In the genomic region with DNA sequence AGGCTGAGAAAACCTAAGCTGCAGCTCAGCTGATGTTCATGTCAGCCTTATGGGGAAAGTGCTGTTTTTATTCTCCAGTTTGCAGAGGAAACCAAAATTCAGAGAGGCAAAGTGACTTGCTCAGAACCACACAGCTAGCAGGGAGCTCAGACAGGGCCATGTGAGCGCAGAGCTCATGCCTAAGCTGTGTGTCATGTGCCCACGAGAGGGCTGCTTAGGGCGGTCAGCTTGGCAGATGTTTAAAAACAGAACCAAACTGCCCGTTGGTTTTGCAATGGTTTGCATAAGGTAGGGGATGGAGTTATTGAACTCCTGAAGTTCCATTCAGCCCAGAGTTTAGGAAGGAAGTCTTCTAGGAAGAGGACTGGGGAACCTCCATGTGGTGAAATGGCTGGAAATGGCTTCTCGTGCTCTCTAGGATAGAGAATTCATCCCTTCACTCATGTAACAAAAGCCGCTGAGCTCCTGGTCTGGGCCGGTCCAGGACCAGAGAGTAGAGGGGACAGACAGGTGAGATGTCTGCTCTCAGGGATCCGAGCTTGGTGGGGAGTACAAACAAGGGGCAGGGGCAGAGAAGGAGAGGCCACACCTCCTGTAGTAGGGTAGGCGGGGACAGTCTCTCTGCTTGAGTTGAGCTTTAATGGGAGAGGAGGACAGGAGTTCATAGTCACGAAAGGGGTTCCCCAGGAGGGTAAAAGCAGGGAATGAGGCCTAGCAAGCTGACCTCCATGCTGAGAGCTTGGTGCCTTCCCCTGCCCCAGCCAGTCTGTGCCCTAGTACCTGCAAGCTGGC, we compare ENCODE assay signal across 10 cellular contexts. TPM values are rescaled to one million over a fixed set of nuclear protein-coding genes. Genes with fewer than 3 reads are reported as not detected.
DNase-seq lines count a peak whose midpoint lies in the region; ATAC-seq and TF ChIP-seq lines count a peak whose summit lies in the region.
"Had no signal": no experiment of that assay in that cellular context is flagged by ENCODE, and none has a peak within 500 bp of the region (broad histone marks: within the 10 kb centered on the region; RNA-seq: fewer than 3 reads in every experiment).

No MANE protein-coding gene starts in this region.

- DNase-seq in HS-5 (ENCODE audit: low read depth) (peak; percentile 75), amniotic epithelial cell (ENCODE audit: low read depth) (peak; percentile 91), iris pigment epithelial cell (ENCODE audit: low read depth) (peak; percentile 86), thoracic aorta (ENCODE audit: low spot score) (no peak), cortex of kidney (lab: John Stamatoyannopoulos, UW) (no peak), cerebellar nuclear complex (lab: John Stamatoyannopoulos, UW) (no peak)
- DNase-seq: NCI-H1694; stimulated activated naive CD8-positive, alpha-beta T cell treated with anti-CD3 and anti-CD28 coated beads, Interleukin-15, amount 100 ng/mL, for 72 hours had no signal

- ATAC-seq in thoracic aorta (ENCODE audit: insufficient number of reproducible peaks, low FRiP score, low read depth) (no peak), HG02970 (IDR thresholded peaks at IDR 0.05; ENCODE audit: low FRiP score, unreplicated experiment) (no peak), HG02610 (IDR thresholded peaks at IDR 0.05; ENCODE audit: unreplicated experiment) (no peak)
- ATAC-seq: stimulated activated naive CD8-positive, alpha-beta T cell treated with anti-CD3 and anti-CD28 coated beads, Interleukin-15, amount 100 ng/mL, for 72 hours had no signal

- peak overlapping the region; percentile 91 to 94 for H3K27ac ChIP-seq in thoracic aorta

- TF ChIP-seq CTCF in thoracic aorta (IDR thresholded peaks at IDR 0.05): peak; percentile 9

- H3K9me3 ChIP-seq in thoracic aorta: no peaks in the 10 kb centered on the region

- H3K36me3 ChIP-seq in thoracic aorta: peaks cover 15% of the 10 kb centered on the region

- H3K4me1 ChIP-seq in thoracic aorta (ENCODE audit: control insufficient read depth in 1 of 2, low read depth in 2 of 2): peaks cover 62 to 92% of the 10 kb centered on the region in 2 donors

- H3K27me3 ChIP-seq in thoracic aorta (replicated peaks; ENCODE audit: insufficient read depth): no peaks in the 10 kb centered on the region

- peak overlapping the region; percentile 28 for H3K4me3 ChIP-seq in thoracic aorta

RNA-seq across cellular contexts. Expression of gene ARHGEF10L, which starts 46.9 kb away (rescaled TPM):
- 100 to 1,000 TPM; 226 to 301 TPM for total RNA-seq in thoracic aorta

Comparison
In these comparisons a context has a peak if more than half of its experiments do, and no peak if none do; other contexts are left out.
1. DNase-seq: peak in HS-5 (single experiment), amniotic epithelial cell (single experiment) and iris pigment epithelial cell (single experiment); none in thoracic aorta (single experiment), cortex of kidney (single experiment) and cerebellar nuclear complex (0 of 2).